In genomic region chr14:89973234-89973823, GRCh38 we compare ENCODE assay signal across 8 cellular contexts. TPM values are rescaled to one million over a fixed set of nuclear protein-coding genes. Genes with fewer than 3 reads are reported as not detected.
A peak's percentile ranks its signal among the peaks of the same experiment; 100 is the strongest.
DNase-seq lines count a peak whose midpoint lies in the region; ATAC-seq and TF ChIP-seq lines count a peak whose summit lies in the region.

No MANE protein-coding gene starts in this region.

- H3K36me3 ChIP-seq in GM23248 (ENCODE audit: low read depth): peaks cover 19% of the 10 kb centered on the region; the same call in 1 of the 2 replicates

- H4K20me1 ChIP-seq in GM23248 (ENCODE audit: insufficient read depth): no peaks in the 10 kb centered on the region

- no peaks in the 10 kb centered on the region for H3K79me2 ChIP-seq in GM23248 (ENCODE audit: insufficient read depth)

- 69 to 70% methylated on average over 7 of the region's 7 CpGs for WGBS in GM23248 (ENCODE audit: low coverage in 1 of 2, low lambda C conversion rate in 2 of 2, missing lambda C conversion rate in 2 of 2), 2 experiments

- H3K27me3 Mint-ChIP-seq in T-helper 17 cell: no peaks in the 10 kb centered on the region

- no peaks in the 10 kb centered on the region for H3K4me1 ChIP-seq in GM23248 (ENCODE audit: insufficient read depth)

- no peaks in the 10 kb centered on the region for H3K27me3 ChIP-seq in GM23248 (replicated peaks; ENCODE audit: insufficient read depth)

- H3K4me3 ChIP-seq in GM23248: no peak overlapping the region

- no peak overlapping the region for H3K27ac ChIP-seq in GM23248

- in situ Hi-C loops in GM23248 (cut with MboI): loop anchor here (10.0 kb wide), 1 partner anchor 251 kb away; no protein-coding TSS in a partner anchor
- in situ Hi-C loops in T47D (cut with HindIII; ENCODE audit: low pct_unique_long_range_greater_than_20kb, low sequenced_read_pairs): no loop called here

- ATAC-seq in T-helper 17 cell (peak; percentile 69), GM18505 (IDR thresholded peaks at IDR 0.05; ENCODE audit: unreplicated experiment) (no peak)

- H3K9me3 ChIP-seq in GM23248 (ENCODE audit: low read depth): no peaks in the 10 kb centered on the region
- no peaks in the 10 kb centered on the region for H3K9me3 ChIP-seq in T-helper 17 cell (ENCODE audit: control insufficient read depth, low read length, poor library complexity, severe bottlenecking)

- no peaks in the 10 kb centered on the region; the same call in 1 of the 2 replicates for H3F3A ChIP-seq in GM23248 (ENCODE audit: insufficient read depth)

- H2AFZ ChIP-seq in GM23248: no peak overlapping the region

- no peak overlapping the region for H3K4me2 ChIP-seq in GM23248 (ENCODE audit: unreplicated experiment)

- H3K27ac Mint-ChIP-seq in T-helper 17 cell: no peak overlapping the region

- H3K9ac ChIP-seq in GM23248: no peak overlapping the region

- H3K4me1 Mint-ChIP-seq in T-helper 17 cell: peaks cover 12% of the 10 kb centered on the region

- peaks cover 14% of the 10 kb centered on the region for H3K36me3 Mint-ChIP-seq in T-helper 17 cell (ENCODE audit: low read depth)

- DNase-seq in D341Med (ENCODE audit: low spot score) (peak; percentile 76), GM23248 (peak; percentile 76), NCI-H128 (lab: John Stamatoyannopoulos, UW; ENCODE audit: unreplicated experiment) (peak; percentile 72), T-helper 17 cell (peak in 2 of 3 donors; percentile 14 to 36), T47D (ENCODE audit: low read depth in 1 of 2, low spot score in 1 of 2) (peak; percentile 82 to 84), inferior parietal cortex (ENCODE audit: extremely low spot score) (peak; percentile 89)
- DNase-seq in stimulated activated CD4-positive, alpha-beta T cell treated with anti-CD3 and anti-CD28 coated beads, Interleukin-12 subunit alpha, Interleukin-12 subunit beta, amount 100 ng/mL, for 4 hours: peak; percentile 35

- TF ChIP-seq POLR2A in GM18505 (IDR thresholded peaks at IDR 0.05; ENCODE audit: borderline replicate concordance, extremely low read depth, insufficient read depth, insufficient read length): no peak

- no peak overlapping the region for H3K4me3 Mint-ChIP-seq in T-helper 17 cell

- no peaks in the 10 kb centered on the region for H3K9me2 ChIP-seq in GM23248 (ENCODE audit: insufficient read depth)

RNA-seq across cellular contexts. Expression of gene TDP1, which starts 17.6 kb away (rescaled TPM):
- total RNA-seq in GM23248 (2014; rRNA removed; shearing (Covaris generic)): 12.6 and 16.3 TPM in 2 replicates
- polyA plus RNA-seq in GM23248 (2016; fragmentation: Nextera tagmentation; extraction: Ambion mirVana): 11.1 and 11.8 TPM in 2 replicates
- 10 to 100 TPM; 50.5 to 53.9 TPM for total RNA-seq in T-helper 17 cell

RNA-seq across cellular contexts. Expression of gene EFCAB11, which starts 18.8 kb away (rescaled TPM):
- total RNA-seq in GM23248 (2014; rRNA removed; shearing (Covaris generic)): 4.3 and 7.9 TPM in 2 replicates
- 16.2 and 16.4 TPM in 2 replicates for polyA plus RNA-seq in GM23248 (2016; fragmentation: Nextera tagmentation; extraction: Ambion mirVana)
- 1 to 10 TPM; 1.1 to 1.9 TPM for total RNA-seq in T-helper 17 cell

Comparison
In these comparisons a context has a peak if more than half of its experiments do, and no peak if none do; other contexts are left out.
1. DNase-seq: peak in every context shown above with its lines; median percentile 89 in inferior parietal cortex; 83 in T47D; 76 in D341Med; 76 in GM23248; 72 in NCI-H128; 35 in stimulated activated CD4-positive, alpha-beta T cell treated with anti-CD3 and anti-CD28 coated beads, Interleukin-12 subunit alpha, Interleukin-12 subunit beta, amount 100 ng/mL, for 4 hours; 25 in T-helper 17 cell.